In genomic region chr16:11488304-11488703, GRCh38 we compare ENCODE assay signal across 9 cellular contexts.
"Had no signal": no experiment of that assay in that cellular context is flagged by ENCODE, and none has a peak within 500 bp of the region (broad histone marks: within the 10 kb centered on the region; RNA-seq: fewer than 3 reads in every experiment).

No MANE protein-coding gene starts in this region.

- H3K4me2 ChIP-seq: GM23338 had no signal

- FAIRE-seq: H1, H54, K562 had no signal

- H3K27ac ChIP-seq: HL-60 had no signal

- ATAC-seq: GM23338, K562 had no signal

- DNase-seq: H9, HCEC 1CT, IMR-90, KG1 had no signal

- H3K4me3 ChIP-seq: GM23338, K562 had no signal

- H2AFZ ChIP-seq: GM23338 had no signal
